9 cellular contexts compared by ENCODE assay signal in genomic region chr5:83844320-83845068, GRCh38.
DNase-seq lines count a peak whose midpoint lies in the region; ATAC-seq, FAIRE-seq and TF ChIP-seq lines count a peak whose summit lies in the region.
"Had no signal": no experiment of that assay in that cellular context is flagged by ENCODE, and none has a peak within 500 bp of the region (broad histone marks: within the 10 kb centered on the region; RNA-seq: fewer than 3 reads in every experiment).

No MANE protein-coding gene starts in this region.

- H3K4me3 ChIP-seq in trophoblast cell (ENCODE audit: low read depth, low read length), result no peak overlapping the region
- H3K4me3 ChIP-seq in CD8-positive, alpha-beta T cell (ENCODE audit: low read depth, low read length), result no peak overlapping the region

- POLR2A ChIA-PET in CD8-positive, alpha-beta T cell (lab: Charles Lee), result no interaction called here

- no peak overlapping the region for H3K9ac ChIP-seq in trophoblast cell (ENCODE audit: low read length)

- TF ChIP-seq CTCF in CD8-positive, alpha-beta T cell (IDR thresholded peaks at IDR 0.05), result no peak

- FAIRE-seq in frontal cortex (lab: Jason Lieb, UNC), result no peak
- FAIRE-seq: islet of Langerhans had no signal

- no peaks in the 10 kb centered on the region for H3K79me1 ChIP-seq in trophoblast cell (ENCODE audit: low read length)

- H4K91ac ChIP-seq in trophoblast cell (ENCODE audit: low read depth, low read length), result no peak overlapping the region

- H3K36me3 Mint-ChIP-seq in activated naive CD4-positive, alpha-beta T cell treated with anti-CD3 and anti-CD28 coated beads, Interleukin-2, amount 10 ng/mL, durations not matched to agents 7 days and 5 days, result no peaks in the 10 kb centered on the region
- no peaks in the 10 kb centered on the region for H3K36me3 Mint-ChIP-seq in CD8-positive, alpha-beta T cell

- H3K4me2 ChIP-seq in trophoblast cell (ENCODE audit: low read length), result no peak overlapping the region

- intact Hi-C loops in CD8-positive, alpha-beta T cell (cut with DNase I, micrococcal nuclease), result no loop called here

- no peak overlapping the region for H3K4ac ChIP-seq in trophoblast cell (ENCODE audit: low read depth, low read length)

- peak overlapping the region; percentile 26 for H3K4me3 Mint-ChIP-seq in activated naive CD4-positive, alpha-beta T cell treated with anti-CD3 and anti-CD28 coated beads, Interleukin-2, amount 10 ng/mL, durations not matched to agents 7 days and 5 days
- H3K4me3 Mint-ChIP-seq in CD8-positive, alpha-beta T cell, result no peak overlapping the region

- no peak overlapping the region for H2BK5ac ChIP-seq in trophoblast cell (ENCODE audit: low read depth, low read length, poor library complexity)

- H3K27ac Mint-ChIP-seq in activated naive CD4-positive, alpha-beta T cell treated with anti-CD3 and anti-CD28 coated beads, Interleukin-2, amount 10 ng/mL, durations not matched to agents 7 days and 5 days, result peak overlapping the region; percentile 64
- no peak overlapping the region for H3K27ac Mint-ChIP-seq in CD8-positive, alpha-beta T cell

- peak; percentile 10 for DNase-seq in GM04504 (ENCODE audit: low read depth)
- DNase-seq in activated naive CD4-positive, alpha-beta T cell treated with anti-CD3 and anti-CD28 coated beads, Interleukin-2, amount 10 ng/mL, durations not matched to agents 7 days and 5 days, result peak; percentile 55
- DNase-seq in trophoblast cell, result peak; percentile 76 to 80
- no peak for DNase-seq in CD8-positive, alpha-beta T cell
- DNase-seq in activated CD8-positive, alpha-beta memory T cell treated with anti-CD3 and anti-CD28 coated beads, Interleukin-2, amount 50 U/mL, for 4 hours, result no peak
- DNase-seq in frontal cortex (ENCODE audit: low spot score in 2 of 2), result no peak

- H4K12ac ChIP-seq in trophoblast cell (ENCODE audit: low read depth, low read length), result no peak overlapping the region

- H2BK120ac ChIP-seq in trophoblast cell (ENCODE audit: insufficient read depth, low read length, poor library complexity), result no peak overlapping the region

- ATAC-seq in GM19463 (IDR thresholded peaks at IDR 0.05; ENCODE audit: unreplicated experiment) (peak; percentile 98), HG03442 (IDR thresholded peaks at IDR 0.05; ENCODE audit: unreplicated experiment) (peak; percentile 98)
- no peak for ATAC-seq in CD8-positive, alpha-beta T cell

- peaks cover 0 to 4% of the 10 kb centered on the region in 2 experiments for H3K4me1 ChIP-seq in trophoblast cell (ENCODE audit: control insufficient read depth in 1 of 2, insufficient read depth in 2 of 2, low read length in 2 of 2)
- H3K4me1 ChIP-seq in CD8-positive, alpha-beta T cell (ENCODE audit: insufficient read depth, low read length), result no peaks in the 10 kb centered on the region

- no peaks in the 10 kb centered on the region for H3K36me3 ChIP-seq in trophoblast cell (ENCODE audit: control insufficient read depth in 1 of 2, insufficient read depth in 2 of 2, low read length in 2 of 2)
- H3K36me3 ChIP-seq in CD8-positive, alpha-beta T cell (ENCODE audit: insufficient read depth, low read length), result no peaks in the 10 kb centered on the region

- no peak overlapping the region for H2BK12ac ChIP-seq in trophoblast cell (ENCODE audit: low read length)

- H3K9me3 Mint-ChIP-seq in activated naive CD4-positive, alpha-beta T cell treated with anti-CD3 and anti-CD28 coated beads, Interleukin-2, amount 10 ng/mL, durations not matched to agents 7 days and 5 days, result peaks cover 5% of the 10 kb centered on the region
- H3K9me3 Mint-ChIP-seq in CD8-positive, alpha-beta T cell, result no peaks in the 10 kb centered on the region

- no peaks in the 10 kb centered on the region for H3K79me2 ChIP-seq in trophoblast cell (ENCODE audit: control insufficient read depth, insufficient read depth, low read length, poor library complexity)

- no peak overlapping the region for H3K18ac ChIP-seq in trophoblast cell (ENCODE audit: low read length)

- H3K9me3 ChIP-seq in trophoblast cell (ENCODE audit: insufficient read depth, low read depth, low read length), result no peaks in the 10 kb centered on the region
- no peaks in the 10 kb centered on the region for H3K9me3 ChIP-seq in CD8-positive, alpha-beta T cell (ENCODE audit: low read length)

- CTCF ChIA-PET in activated naive CD4-positive, alpha-beta T cell treated with anti-CD3 and anti-CD28 coated beads, Interleukin-2, amount 10 ng/mL, durations not matched to agents 7 days and 5 days (lab: Charles Lee), result no interaction called here
- CTCF ChIA-PET in CD8-positive, alpha-beta T cell (lab: Charles Lee), result no interaction called here

- H2AFZ ChIP-seq in trophoblast cell (ENCODE audit: insufficient read depth, low read length, poor library complexity), result no peak overlapping the region

- no peak overlapping the region for H3K23ac ChIP-seq in trophoblast cell (ENCODE audit: low read length)

- H3K27me3 Mint-ChIP-seq in activated naive CD4-positive, alpha-beta T cell treated with anti-CD3 and anti-CD28 coated beads, Interleukin-2, amount 10 ng/mL, durations not matched to agents 7 days and 5 days, result no peaks in the 10 kb centered on the region
- H3K27me3 Mint-ChIP-seq in CD8-positive, alpha-beta T cell (ENCODE audit: low read depth), result no peaks in the 10 kb centered on the region

- no peak overlapping the region for H4K8ac ChIP-seq in trophoblast cell (ENCODE audit: low read depth, low read length)

- H3K4me1 Mint-ChIP-seq in activated naive CD4-positive, alpha-beta T cell treated with anti-CD3 and anti-CD28 coated beads, Interleukin-2, amount 10 ng/mL, durations not matched to agents 7 days and 5 days, result peaks cover 18% of the 10 kb centered on the region
- no peaks in the 10 kb centered on the region for H3K4me1 Mint-ChIP-seq in CD8-positive, alpha-beta T cell (ENCODE audit: low read depth)

- no peak overlapping the region for H3K27ac ChIP-seq in trophoblast cell (ENCODE audit: low read depth, low read length)
- H3K27ac ChIP-seq in CD8-positive, alpha-beta T cell (ENCODE audit: low read depth, low read length), result no peak overlapping the region

- H3K14ac ChIP-seq in trophoblast cell (ENCODE audit: low read length), result no peak overlapping the region

- H3K27me3 ChIP-seq in trophoblast cell (ENCODE audit: insufficient read depth, low read length), result no peaks in the 10 kb centered on the region
- H3K27me3 ChIP-seq in CD8-positive, alpha-beta T cell (ENCODE audit: insufficient read depth, low read length), result no peaks in the 10 kb centered on the region

- WGBS in trophoblast cell (ENCODE audit: extremely low coverage, insufficient coverage, insufficient read length), result no CpG with 5 or more reads among the region's 9 CpGs

- no peak overlapping the region for H2AK5ac ChIP-seq in trophoblast cell (ENCODE audit: low read length)

Comparison
In these comparisons a context has a peak if more than half of its experiments do, and no peak if none do; other contexts are left out.
1. DNase-seq: peak in GM04504 (single experiment), activated naive CD4-positive, alpha-beta T cell treated with anti-CD3 and anti-CD28 coated beads, Interleukin-2, amount 10 ng/mL, durations not matched to agents 7 days and 5 days (single experiment) and trophoblast cell (2 of 2); none in CD8-positive, alpha-beta T cell (0 of 7), activated CD8-positive, alpha-beta memory T cell treated with anti-CD3 and anti-CD28 coated beads, Interleukin-2, amount 50 U/mL, for 4 hours (single experiment) and frontal cortex (0 of 2).